ENCODE assay signal across 17 cellular contexts in the genomic region with DNA sequence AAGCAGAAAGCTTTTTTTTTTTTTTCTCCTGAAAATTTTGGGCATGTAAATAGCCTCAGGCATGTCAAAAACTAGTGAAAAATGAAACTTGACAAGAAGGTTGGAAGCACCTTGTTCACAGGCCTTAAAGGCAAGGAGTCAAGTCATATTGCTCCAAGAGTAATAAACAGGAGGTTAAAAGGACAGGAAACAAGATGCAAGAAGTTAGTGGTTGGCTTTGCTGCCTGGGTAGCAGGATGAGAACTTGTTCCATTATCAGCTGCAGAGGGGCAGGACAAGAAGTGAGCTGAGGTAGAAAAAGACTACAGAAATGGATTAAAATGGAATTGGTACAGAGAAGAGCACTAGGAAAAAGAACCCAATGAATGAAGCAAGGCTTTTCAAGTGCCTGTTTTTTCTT.
A peak's percentile ranks its signal among the peaks of the same experiment; 100 is the strongest.
DNase-seq lines count a peak whose midpoint lies in the region; ATAC-seq and TF ChIP-seq lines count a peak whose summit lies in the region.
"Had no signal": no experiment of that assay in that cellular context is flagged by ENCODE, and none has a peak within 500 bp of the region (broad histone marks: within the 10 kb centered on the region; RNA-seq: fewer than 3 reads in every experiment).

No MANE protein-coding gene starts in this region.

- H3K9me3 ChIP-seq in tibial nerve (no peaks in the 10 kb centered on the region), gastroesophageal sphincter (no peaks in the 10 kb centered on the region)
- H3K9me3 ChIP-seq: ovary, sigmoid colon had no signal

- CTCF ChIA-PET in T-cell (lab: Charles Lee): interaction anchor here in 1 of 2 donors (0.6 to 0.7 kb wide), 2 partner anchors 17 to 52 kb away, joined by 3 read pairs; no protein-coding TSS in a partner anchor

- peaks cover 35 to 40% (median 39%) of the 10 kb centered on the region in 3 donors for H3K4me1 Mint-ChIP-seq in T-cell
- H3K4me1 Mint-ChIP-seq in stimulated activated memory B cell treated with anti-CD40 and anti-IgM and Interleukin-4, amounts not matched to agents 10 μg/mL and 1 μg/mL and 100 μg/mL, for 72 hours: peaks cover 6% of the 10 kb centered on the region

- no peak for TF ChIP-seq POLR2A in tibial nerve (IDR thresholded peaks at IDR 0.05)
- TF ChIP-seq POLR2A in gastroesophageal sphincter (IDR thresholded peaks at IDR 0.05): no peak

- peaks cover 54% of the 10 kb centered on the region for H3K4me1 ChIP-seq in ACC112 (ENCODE audit: control insufficient read depth, insufficient read depth, low read length, unreplicated experiment)
- H3K4me1 ChIP-seq in tibial nerve: peaks cover 0 to 13% (median 0%) of the 10 kb centered on the region in 4 donors
- H3K4me1 ChIP-seq in gastroesophageal sphincter: no peaks in the 10 kb centered on the region

- H3K36me3 ChIP-seq in ACC112 (ENCODE audit: insufficient read depth, low read length): no peaks in the 10 kb centered on the region
- H3K36me3 ChIP-seq in tibial nerve: no peaks in the 10 kb centered on the region
- H3K36me3 ChIP-seq in gastroesophageal sphincter: no peaks in the 10 kb centered on the region
- H3K36me3 ChIP-seq: ovary, sigmoid colon had no signal

- H3K4me3 Mint-ChIP-seq in T-cell: peak overlapping the region in 1 of 3 donors; percentile 5
- no peak overlapping the region for H3K4me3 Mint-ChIP-seq in stimulated activated memory B cell treated with anti-CD40 and anti-IgM and Interleukin-4, amounts not matched to agents 10 μg/mL and 1 μg/mL and 100 μg/mL, for 72 hours

- H3K79me2 ChIP-seq in ACC112 (ENCODE audit: control insufficient read depth, insufficient read depth, low read length, unreplicated experiment): no peaks in the 10 kb centered on the region

- H3K27ac ChIP-seq in ACC112 (ENCODE audit: low read depth, low read length) (peak overlapping the region; percentile 27; the same call in 1 of the 2 replicates), tibial nerve (no peak overlapping the region), gastroesophageal sphincter (no peak overlapping the region)
- H3K27ac ChIP-seq: ovary, sigmoid colon had no signal

- H3K36me3 Mint-ChIP-seq in T-cell: no peaks in the 10 kb centered on the region
- H3K36me3 Mint-ChIP-seq in stimulated activated memory B cell treated with anti-CD40 and anti-IgM and Interleukin-4, amounts not matched to agents 10 μg/mL and 1 μg/mL and 100 μg/mL, for 72 hours: no peaks in the 10 kb centered on the region

- TF ChIP-seq CTCF in fibroblast of villous mesenchyme (IDR thresholded peaks at IDR 0.05; ENCODE audit: insufficient read depth, low read depth, low read length) (no peak), tibial nerve (IDR thresholded peaks at IDR 0.05) (no peak), gastroesophageal sphincter (IDR thresholded peaks at IDR 0.05) (no peak)

- POLR2A ChIA-PET in T-cell (lab: Charles Lee): interaction anchor here in 1 of 2 donors (0.5 to 0.7 kb wide), 2 partner anchors 27 to 183 kb away, joined by 3 to 5 read pairs; no protein-coding TSS in a partner anchor

- TF ChIP-seq EP300 in tibial nerve (IDR thresholded peaks at IDR 0.05): no peak
- TF ChIP-seq EP300 in gastroesophageal sphincter (IDR thresholded peaks at IDR 0.05): no peak

- ATAC-seq in GM18502 (IDR thresholded peaks at IDR 0.05; ENCODE audit: poor library complexity, unreplicated experiment): peak; percentile 52
- peak; percentile 27 to 55 (median 48) for ATAC-seq in T-cell (replicated peaks in 1 of 4)
- ATAC-seq in GM19035 (IDR thresholded peaks at IDR 0.05; ENCODE audit: unreplicated experiment): no peak
- no peak for ATAC-seq in stimulated activated memory B cell treated with anti-CD40 and anti-IgM and Interleukin-4, amounts not matched to agents 10 μg/mL and 1 μg/mL and 100 μg/mL, for 72 hours
- no peak for ATAC-seq in gastroesophageal sphincter
- ATAC-seq: esophagus mucosa, GM12878, left ventricle myocardium superior had no signal

- no peaks in the 10 kb centered on the region for H3K9me3 Mint-ChIP-seq in T-cell
- peaks cover 3% of the 10 kb centered on the region for H3K9me3 Mint-ChIP-seq in stimulated activated memory B cell treated with anti-CD40 and anti-IgM and Interleukin-4, amounts not matched to agents 10 μg/mL and 1 μg/mL and 100 μg/mL, for 72 hours

- H3K27me3 ChIP-seq in ACC112 (ENCODE audit: insufficient read depth, low read length): no peaks in the 10 kb centered on the region
- H3K27me3 ChIP-seq in tibial nerve: no peaks in the 10 kb centered on the region
- no peaks in the 10 kb centered on the region for H3K27me3 ChIP-seq in gastroesophageal sphincter
- H3K27me3 ChIP-seq: ovary, sigmoid colon had no signal

- peak in 2 of 34 experiments; percentile 0 to 1 for DNase-seq in T-cell
- peak; percentile 13 for DNase-seq in fibroblast of villous mesenchyme (ENCODE audit: low read depth)
- DNase-seq in tibial nerve (ENCODE audit: low spot score in 2 of 2): no peak
- DNase-seq: activated gamma-delta T cell treated with Interleukin-2 at 50 U/mL for 16 hours; left ventricle myocardium superior; NCI-H146; NCI-H345; ovary; sigmoid colon; stimulated activated CD4-positive, alpha-beta T cell treated with anti-CD3 and anti-CD28 coated beads, Interleukin-2, amount 100 ng/mL, for 48 hours had no signal

- H3K27me3 Mint-ChIP-seq in T-cell: no peaks in the 10 kb centered on the region
- H3K27me3 Mint-ChIP-seq in stimulated activated memory B cell treated with anti-CD40 and anti-IgM and Interleukin-4, amounts not matched to agents 10 μg/mL and 1 μg/mL and 100 μg/mL, for 72 hours: no peaks in the 10 kb centered on the region

- peak overlapping the region; percentile 68 for H2AFZ ChIP-seq in ACC112 (ENCODE audit: low read length, unreplicated experiment)

- H3K27ac Mint-ChIP-seq in T-cell: peak overlapping the region in 1 of 2 donors; percentile 29
- H3K27ac Mint-ChIP-seq in stimulated activated memory B cell treated with anti-CD40 and anti-IgM and Interleukin-4, amounts not matched to agents 10 μg/mL and 1 μg/mL and 100 μg/mL, for 72 hours: no peak overlapping the region

- H3K4me3 ChIP-seq in ACC112 (ENCODE audit: low read depth, low read length) (peak overlapping the region; percentile 18; the same call in 1 of the 2 replicates), fibroblast of villous mesenchyme (ENCODE audit: low read depth, low read length) (no peak overlapping the region), tibial nerve (no peak overlapping the region), gastroesophageal sphincter (no peak overlapping the region)
- H3K4me3 ChIP-seq: GM12878, ovary, sigmoid colon had no signal

Comparison
In these comparisons a context has a peak if more than half of its experiments do, and no peak if none do; other contexts are left out.
1. ATAC-seq: peak in GM18502 (single experiment) and T-cell (4 of 4); none in GM19035 (single experiment), stimulated activated memory B cell treated with anti-CD40 and anti-IgM and Interleukin-4, amounts not matched to agents 10 μg/mL and 1 μg/mL and 100 μg/mL, for 72 hours (single experiment) and gastroesophageal sphincter (single experiment).